ENCODE assay signal across 8 cellular contexts in the genomic region with DNA sequence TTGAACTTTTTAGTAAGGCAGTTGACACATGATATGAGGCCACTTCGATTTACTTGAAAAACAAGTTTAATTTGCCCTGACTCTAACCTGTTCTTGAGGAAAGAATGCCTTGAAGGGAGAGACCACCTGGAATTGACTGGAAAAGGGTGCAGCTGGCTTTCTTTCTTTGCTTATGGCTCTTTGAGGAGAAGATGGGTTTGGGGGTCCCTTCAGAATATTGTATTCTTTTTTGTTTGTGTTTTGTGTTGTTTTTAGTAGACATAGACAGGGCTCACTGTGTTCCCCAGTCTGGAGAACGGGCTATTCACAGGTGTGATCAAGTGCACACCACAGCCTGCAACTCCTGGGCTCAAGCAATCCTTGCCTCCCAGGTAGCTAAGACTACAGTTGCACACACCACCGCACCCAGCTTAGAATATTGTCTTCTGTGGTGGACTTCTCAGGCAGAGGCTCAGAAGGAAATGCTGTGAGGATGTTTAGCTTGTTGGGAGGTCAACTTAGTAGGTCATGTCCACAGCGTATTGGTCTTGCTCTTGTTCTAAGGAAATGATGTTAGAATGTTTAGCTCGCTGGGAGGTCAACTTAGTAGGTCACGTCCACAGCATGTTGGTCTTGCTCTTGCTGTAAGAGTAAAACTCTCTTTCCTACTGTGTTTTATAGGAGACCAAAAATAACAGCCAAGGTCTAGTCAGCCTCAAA. TPM values are rescaled to one million over a fixed set of nuclear protein-coding genes. Genes with fewer than 3 reads are reported as not detected.
DNase-seq lines count a peak whose midpoint lies in the region; ATAC-seq and TF ChIP-seq lines count a peak whose summit lies in the region.

No MANE protein-coding gene starts in this region.

- peak overlapping the region; percentile 93 for H3K4me2 ChIP-seq in OCI-LY1 (ENCODE audit: low read length)

- peaks cover 4% of the 10 kb centered on the region; the same call in 1 of the 2 replicates for H3K79me2 ChIP-seq in OCI-LY1 (ENCODE audit: insufficient read depth, low read length)

- no peak for TF ChIP-seq CTCF in CD8-positive, alpha-beta T cell (IDR thresholded peaks at IDR 0.05)
- TF ChIP-seq CTCF in OCI-LY1 (IDR thresholded peaks at IDR 0.05; ENCODE audit: low read length) (no peak), neutrophil (IDR thresholded peaks at IDR 0.05) (no peak)

- intact Hi-C loops in CD8-positive, alpha-beta T cell (cut with DNase I, micrococcal nuclease), result loop anchor here (5.0 to 10.0 kb wide), 4 partner anchors 96 to 811 kb away; partner anchors contain the start of genes AP1G2 (in 1 of the 2), BCL2L2 (in 1 of the 2), CHMP4A (in 1 of the 2) and NGDN (in 1 of the 2)

- peaks cover 62% of the 10 kb centered on the region for H3K36me3 Mint-ChIP-seq in CD8-positive, alpha-beta T cell

- no peak overlapping the region for H2AFZ ChIP-seq in OCI-LY1 (ENCODE audit: low read length)

- POLR2A ChIA-PET in CD8-positive, alpha-beta T cell (lab: Charles Lee), result interaction anchor here (1.0 to 4.0 kb wide), 11 partner anchors 8 to 642 kb away, joined by 3 to 56 read pairs (median 17); partner anchors contain the start of genes EMC9, IPO4, IRF9 and PSME1

- no peak for DNase-seq in CD8-positive, alpha-beta T cell
- DNase-seq in kidney tubule cell (ENCODE audit: low spot score) (no peak), D341Med (ENCODE audit: low spot score) (no peak), occipital lobe (lab: John Stamatoyannopoulos, UW) (no peak)

- peak overlapping the region; percentile 87 for H3K4me3 ChIP-seq in CD8-positive, alpha-beta T cell (ENCODE audit: low read depth, low read length)
- H3K4me3 ChIP-seq in OCI-LY1 (ENCODE audit: low read depth, low read length, poor library complexity, severe bottlenecking) (peak overlapping the region; percentile 76), endocrine pancreas (ENCODE audit: control insufficient read depth, insufficient read depth, low read length) (peak overlapping the region; percentile 84), neutrophil (ENCODE audit: low read depth in 1 of 2, low read length in 1 of 2) (peak overlapping the region; percentile 67 to 84)

- CTCF ChIA-PET in CD8-positive, alpha-beta T cell (lab: Charles Lee), result interaction anchor here (0.9 to 6.8 kb wide), 8 partner anchors 17 to 320 kb away, joined by 3 to 37 read pairs (median 4); partner anchors contain the start of gene IRF9

- peaks cover 31% of the 10 kb centered on the region for H3K4me1 Mint-ChIP-seq in CD8-positive, alpha-beta T cell (ENCODE audit: low read depth)

- H3K4me1 ChIP-seq in CD8-positive, alpha-beta T cell (ENCODE audit: insufficient read depth, low read length), result peaks cover 19% of the 10 kb centered on the region
- H3K4me1 ChIP-seq in OCI-LY1 (ENCODE audit: insufficient read depth, low read length, severe bottlenecking) (peaks cover 18% of the 10 kb centered on the region), endocrine pancreas (ENCODE audit: control insufficient read depth, insufficient read depth, low read length) (peaks cover 5% of the 10 kb centered on the region), neutrophil (ENCODE audit: control insufficient read depth in 1 of 2, insufficient read depth in 1 of 2, low read depth in 1 of 2, low read length in 1 of 2) (peaks cover 23 to 28% of the 10 kb centered on the region in 2 experiments)

- no peaks in the 10 kb centered on the region for H4K20me1 ChIP-seq in OCI-LY1 (ENCODE audit: insufficient read depth, low read length)

- no peaks in the 10 kb centered on the region for H3K27me3 ChIP-seq in CD8-positive, alpha-beta T cell (ENCODE audit: insufficient read depth, low read length)
- H3K27me3 ChIP-seq in OCI-LY1 (ENCODE audit: insufficient read depth, low read length) (no peaks in the 10 kb centered on the region), endocrine pancreas (ENCODE audit: control insufficient read depth, insufficient read depth, low read length) (no peaks in the 10 kb centered on the region), neutrophil (no peaks in the 10 kb centered on the region)

- H3K27me3 Mint-ChIP-seq in CD8-positive, alpha-beta T cell (ENCODE audit: low read depth), result no peaks in the 10 kb centered on the region

- peak overlapping the region; percentile 98 for H3K4me3 Mint-ChIP-seq in CD8-positive, alpha-beta T cell

- H3K36me3 ChIP-seq in CD8-positive, alpha-beta T cell (ENCODE audit: insufficient read depth, low read length), result peaks cover 37% of the 10 kb centered on the region
- H3K36me3 ChIP-seq in OCI-LY1 (ENCODE audit: insufficient read depth, low read length) (peaks cover 45% of the 10 kb centered on the region), endocrine pancreas (ENCODE audit: control insufficient read depth, insufficient read depth, low read length) (peaks cover 10% of the 10 kb centered on the region), neutrophil (peaks cover 43% of the 10 kb centered on the region)

- H3K9me3 Mint-ChIP-seq in CD8-positive, alpha-beta T cell, result no peaks in the 10 kb centered on the region

- no peaks in the 10 kb centered on the region for H3K9me3 ChIP-seq in CD8-positive, alpha-beta T cell (ENCODE audit: low read length)
- H3K9me3 ChIP-seq in OCI-LY1 (ENCODE audit: low read length), result no peaks in the 10 kb centered on the region
- no peaks in the 10 kb centered on the region for H3K9me3 ChIP-seq in endocrine pancreas (ENCODE audit: control insufficient read depth, low read length)
- H3K9me3 ChIP-seq in neutrophil, result no peaks in the 10 kb centered on the region

- H3K9me2 ChIP-seq in OCI-LY1 (ENCODE audit: low read depth, low read length), result no peaks in the 10 kb centered on the region

- H3K27ac Mint-ChIP-seq in CD8-positive, alpha-beta T cell, result peak overlapping the region; percentile 100

- ATAC-seq in CD8-positive, alpha-beta T cell, result no peak
- no peak for ATAC-seq in GM18907 (IDR thresholded peaks at IDR 0.05; ENCODE audit: unreplicated experiment)

- H3F3A ChIP-seq in OCI-LY1 (ENCODE audit: insufficient read depth, low read length), result no peaks in the 10 kb centered on the region

- no peak overlapping the region for H3K27ac ChIP-seq in CD8-positive, alpha-beta T cell (ENCODE audit: low read depth, low read length)
- H3K27ac ChIP-seq in OCI-LY1 (ENCODE audit: low read depth, low read length, poor library complexity, severe bottlenecking), result no peak overlapping the region
- H3K27ac ChIP-seq in neutrophil, result peak overlapping the region; percentile 98

- H3K9ac ChIP-seq in OCI-LY1 (ENCODE audit: low read length), result peak overlapping the region; percentile 90; the same call in 1 of the 2 replicates
- peak overlapping the region; percentile 54 for H3K9ac ChIP-seq in endocrine pancreas (ENCODE audit: control insufficient read depth, insufficient read depth, low read length)

RNA-seq across cellular contexts. Expression of gene NRL, which starts 1.5 kb away (rescaled TPM):
- 1 to 10 TPM; 3.4 to 3.8 TPM for total RNA-seq in CD8-positive, alpha-beta T cell
- total RNA-seq in occipital lobe, result 0.94 TPM

RNA-seq across cellular contexts. Expression of gene DCAF11, which starts 1.7 kb away (rescaled TPM):
- total RNA-seq in CD8-positive, alpha-beta T cell, result 10 to 100 TPM; 88.7 to 89.7 TPM
- 60.0 TPM for total RNA-seq in occipital lobe

RNA-seq across cellular contexts. Expression of gene FITM1, which starts 14.2 kb away (rescaled TPM):
- total RNA-seq in CD8-positive, alpha-beta T cell, result 1 to 10 TPM; 1.7 to 2.4 TPM
- not detected for total RNA-seq in occipital lobe

RNA-seq across cellular contexts. Expression of gene PSME1, which starts 19.7 kb away (rescaled TPM):
- total RNA-seq in CD8-positive, alpha-beta T cell, result 100 to 1,000 TPM; 200 to 207 TPM
- 24.5 TPM for total RNA-seq in occipital lobe

RNA-seq across cellular contexts. Expression of gene PCK2, which starts 22.1 kb away (rescaled TPM):
- total RNA-seq in CD8-positive, alpha-beta T cell, result 1 to 10 TPM; 4.9 to 5.2 TPM
- 1.1 TPM for total RNA-seq in occipital lobe
